In the genomic region with DNA sequence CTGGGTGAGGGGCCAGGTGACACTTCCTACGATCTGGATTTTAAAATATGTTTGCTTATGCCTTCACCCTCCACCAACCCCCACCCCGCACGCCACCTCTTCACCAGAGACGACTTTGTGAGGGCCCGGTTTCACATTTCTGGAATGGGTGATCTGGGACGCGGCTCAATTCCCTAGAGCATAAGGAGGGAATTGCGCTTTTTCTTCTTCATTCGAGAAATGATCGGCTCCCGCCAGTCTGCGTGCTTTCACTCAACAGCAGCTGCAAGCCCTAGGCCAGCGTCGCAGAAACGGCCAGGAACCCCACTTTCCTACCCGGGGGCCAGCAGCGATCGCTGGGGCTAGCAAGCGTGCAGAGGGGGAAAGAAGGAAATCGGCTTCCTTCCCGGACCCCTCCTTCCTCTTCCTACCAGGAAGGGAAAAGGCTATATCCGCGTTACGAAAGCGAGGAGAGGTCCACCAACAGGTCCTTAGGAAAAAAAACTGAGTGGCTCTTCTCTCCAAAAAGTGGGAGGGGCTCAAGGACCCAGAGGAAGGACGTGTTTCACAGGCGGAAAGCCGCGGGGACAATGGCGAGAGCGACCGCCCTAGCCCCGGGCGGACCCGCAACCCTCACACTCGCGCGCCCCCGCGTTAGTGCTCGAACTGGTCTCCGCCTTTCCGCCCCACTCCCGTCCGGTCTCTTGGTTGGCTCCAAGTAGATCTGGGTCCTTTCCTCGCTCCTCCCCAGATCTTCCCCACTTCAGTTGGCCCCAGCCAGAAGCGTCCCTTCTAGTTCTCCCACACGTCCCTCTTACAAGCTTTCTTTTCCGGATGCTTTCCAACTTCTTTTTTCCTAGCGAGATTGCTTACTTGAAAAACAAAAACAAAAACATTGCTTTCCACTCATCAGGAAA, we compare ENCODE assay signal across 8 cellular contexts. TPM values are rescaled to one million over a fixed set of nuclear protein-coding genes. Genes with fewer than 3 reads are reported as not detected.
DNase-seq lines count a peak whose midpoint lies in the region; ATAC-seq and TF ChIP-seq lines count a peak whose summit lies in the region.

No MANE protein-coding gene starts in this region.

- H3K27me3 ChIP-seq in A673 (replicated peaks; ENCODE audit: insufficient read depth, low read depth, low read length, poor library complexity) = no peaks in the 10 kb centered on the region
- peaks cover 10% of the 10 kb centered on the region; the same call in 1 of the 2 replicates for H3K27me3 ChIP-seq in H7 (ENCODE audit: control insufficient read depth, insufficient read depth, low read length)
- peaks cover 68% of the 10 kb centered on the region for H3K27me3 ChIP-seq in mononuclear cell (ENCODE audit: insufficient read depth, low read length)

- intact Hi-C loops in A673 (cut with micrococcal nuclease; ENCODE audit: unreplicated experiment) = loop anchor here (10.0 kb wide), 1 partner anchor 1241 kb away; a partner anchor contains a TSS

- H3K9me3 Mint-ChIP-seq in WTC11 (no peaks in the 10 kb centered on the region), type B pancreatic cell (no peaks in the 10 kb centered on the region)

- no peaks in the 10 kb centered on the region for H3K9me3 ChIP-seq in A673 (ENCODE audit: low read depth, low read length, poor library complexity, severe bottlenecking)
- H3K9me3 ChIP-seq in mononuclear cell (ENCODE audit: low read depth, low read length) = no peaks in the 10 kb centered on the region

- H3K27me3 Mint-ChIP-seq in WTC11 (ENCODE audit: low read depth) = peaks cover 7% of the 10 kb centered on the region
- peaks cover 7% of the 10 kb centered on the region for H3K27me3 Mint-ChIP-seq in type B pancreatic cell

- H3K4me1 ChIP-seq in A673 (ENCODE audit: insufficient read depth, low read length, poor library complexity, severe bottlenecking) = peaks cover 17% of the 10 kb centered on the region
- peaks cover 37% of the 10 kb centered on the region for H3K4me1 ChIP-seq in mononuclear cell (ENCODE audit: insufficient read depth, low read length)

- no peak; the same call in 1 of the 2 replicates for TF ChIP-seq CTCF in A673 (conservative IDR thresholded peaks at IDR 0.05; ENCODE audit: low read depth, low read length)
- no peak for TF ChIP-seq CTCF in WTC11 (IDR thresholded peaks at IDR 0.05)
- peak; percentile 50 for TF ChIP-seq CTCF in type B pancreatic cell (conservative IDR thresholded peaks at IDR 0.05)

- no TSS peak for BruUV-seq in A673 (replicated peaks; lab: Mats Ljungman, UMichigan)

- H3K4me1 Mint-ChIP-seq in WTC11 (peaks cover 44% of the 10 kb centered on the region), type B pancreatic cell (ENCODE audit: unreplicated experiment) (peaks cover 34% of the 10 kb centered on the region)

- ATAC-seq in WTC11 = peak; percentile 29

- CTCF ChIA-PET in A673 (lab: Charles Lee) (interaction anchor here (0.6 to 1.0 kb wide), 2 partner anchors 30 to 1899 kb away, joined by 3 read pairs; no protein-coding TSS in a partner anchor), WTC11 (lab: Charles Lee) (interaction anchor here (0.6 to 2.7 kb wide), 11 partner anchors 12 to 1289 kb away, joined by 3 to 13 read pairs (median 4); a partner anchor contains a TSS)

- peak overlapping the region; percentile 90 for H3K27ac ChIP-seq in A673 (ENCODE audit: low read depth, low read length, poor library complexity, severe bottlenecking)

- H3K4me3 ChIP-seq in A673 (ENCODE audit: low read depth, low read length, poor library complexity, severe bottlenecking) = peak overlapping the region; percentile 69
- H3K4me3 ChIP-seq in H7 (ENCODE audit: insufficient read depth, low read depth, low read length) = peak overlapping the region; percentile 88
- H3K4me3 ChIP-seq in mononuclear cell (ENCODE audit: low read length) = peak overlapping the region; percentile 3

- POLR2A ChIA-PET in A673 (lab: Charles Lee; ENCODE audit: low non-redundant PET) = interaction anchor here (0.7 kb wide), 1 partner anchor 121 kb away, joined by 6 read pairs; a partner anchor contains a TSS
- POLR2A ChIA-PET in WTC11 (lab: Charles Lee) = interaction anchor here (0.6 to 1.5 kb wide), 3 partner anchors 9 to 1015 kb away, joined by 3 to 4 read pairs (median 4); a partner anchor contains a TSS

- DNase-seq in A673 (ENCODE audit: low spot score) = peak; percentile 81
- DNase-seq in H7 = peak; percentile 69
- peak; percentile 72 for DNase-seq in WTC11 (ENCODE audit: low spot score)
- peak; percentile 90 for DNase-seq in fibroblast of gingiva (ENCODE audit: low read depth)
- DNase-seq in type B pancreatic cell (ENCODE audit: extremely low spot score, unreplicated experiment) = peak; percentile 80
- no peak for DNase-seq in OCI-M2 (lab: John Stamatoyannopoulos, UW; ENCODE audit: unreplicated experiment)
- no peak for DNase-seq in NCI-H345 (lab: John Stamatoyannopoulos, UW)

- H3K36me3 ChIP-seq in A673 (ENCODE audit: insufficient read depth, low read length, poor library complexity, severe bottlenecking) = peaks cover 11% of the 10 kb centered on the region
- 0 out of 2 replicates have a peak, but pooled peaks cover 3% of the 10 kb centered on the region for H3K36me3 ChIP-seq in H7 (replicated peaks; ENCODE audit: control insufficient read depth, insufficient read depth, low read length)

- H3K27ac Mint-ChIP-seq in WTC11 = peak overlapping the region; percentile 90
- peak overlapping the region; percentile 86 for H3K27ac Mint-ChIP-seq in type B pancreatic cell

- H3K4me3 Mint-ChIP-seq in WTC11 = peak overlapping the region; percentile 89
- H3K4me3 Mint-ChIP-seq in type B pancreatic cell = peak overlapping the region; percentile 99

- H3K36me3 Mint-ChIP-seq in WTC11 (peaks cover 15% of the 10 kb centered on the region), type B pancreatic cell (peaks cover 20% of the 10 kb centered on the region)

TF ChIP-seq in WTC11, 78 proteins besides CTCF, POLR2A, EP300 and RAD21:
- peak; percentile 47; the same call in 1 of the 2 replicates for TF ChIP-seq SP1 (CRISPR knock-in tag; conservative IDR thresholded peaks at IDR 0.05)
- 0 out of 2 replicates have a peak, but pooled peaks have one; percentile 13 for TF ChIP-seq FOXK1 (CRISPR knock-in tag; IDR thresholded peaks at IDR 0.05)
- TF ChIP-seq ZNF423 (CRISPR knock-in tag; IDR thresholded peaks at IDR 0.05) = no peak
- TF ChIP-seq TEAD1 (CRISPR knock-in tag; IDR thresholded peaks at IDR 0.05) = 0 out of 2 replicates have a peak, but pooled peaks have one; percentile 36
- TF ChIP-seq, protein P1, sequence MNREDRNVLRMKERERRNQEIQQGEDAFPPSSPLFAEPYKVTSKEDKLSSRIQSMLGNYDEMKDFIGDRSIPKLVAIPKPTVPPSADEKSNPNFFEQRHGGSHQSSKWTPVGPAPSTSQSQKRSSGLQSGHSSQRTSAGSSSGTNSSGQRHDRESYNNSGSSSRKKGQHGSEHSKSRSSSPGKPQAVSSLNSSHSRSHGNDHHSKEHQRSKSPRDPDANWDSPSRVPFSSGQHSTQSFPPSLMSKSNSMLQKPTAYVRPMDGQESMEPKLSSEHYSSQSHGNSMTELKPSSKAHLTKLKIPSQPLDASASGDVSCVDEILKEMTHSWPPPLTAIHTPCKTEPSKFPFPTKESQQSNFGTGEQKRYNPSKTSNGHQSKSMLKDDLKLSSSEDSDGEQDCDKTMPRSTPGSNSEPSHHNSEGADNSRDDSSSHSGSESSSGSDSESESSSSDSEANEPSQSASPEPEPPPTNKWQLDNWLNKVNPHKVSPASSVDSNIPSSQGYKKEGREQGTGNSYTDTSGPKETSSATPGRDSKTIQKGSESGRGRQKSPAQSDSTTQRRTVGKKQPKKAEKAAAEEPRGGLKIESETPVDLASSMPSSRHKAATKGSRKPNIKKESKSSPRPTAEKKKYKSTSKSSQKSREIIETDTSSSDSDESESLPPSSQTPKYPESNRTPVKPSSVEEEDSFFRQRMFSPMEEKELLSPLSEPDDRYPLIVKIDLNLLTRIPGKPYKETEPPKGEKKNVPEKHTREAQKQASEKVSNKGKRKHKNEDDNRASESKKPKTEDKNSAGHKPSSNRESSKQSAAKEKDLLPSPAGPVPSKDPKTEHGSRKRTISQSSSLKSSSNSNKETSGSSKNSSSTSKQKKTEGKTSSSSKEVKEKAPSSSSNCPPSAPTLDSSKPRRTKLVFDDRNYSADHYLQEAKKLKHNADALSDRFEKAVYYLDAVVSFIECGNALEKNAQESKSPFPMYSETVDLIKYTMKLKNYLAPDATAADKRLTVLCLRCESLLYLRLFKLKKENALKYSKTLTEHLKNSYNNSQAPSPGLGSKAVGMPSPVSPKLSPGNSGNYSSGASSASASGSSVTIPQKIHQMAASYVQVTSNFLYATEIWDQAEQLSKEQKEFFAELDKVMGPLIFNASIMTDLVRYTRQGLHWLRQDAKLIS (CRISPR knock-in tag; IDR thresholded peaks at IDR 0.05; ENCODE audit: borderline replicate concordance) = no peak
- no peak for TF ChIP-seq TEAD4 (CRISPR knock-in tag; IDR thresholded peaks at IDR 0.05)
- TF ChIP-seq ETV6 (CRISPR knock-in tag; IDR thresholded peaks at IDR 0.05) = peak; percentile 84; the same call in 1 of the 2 replicates

RNA-seq across cellular contexts. Expression of a gene that starts 1.1 kb away (rescaled TPM):
- total RNA-seq in A673 (2021) = 14.0 and 17.9 TPM in 2 replicates
- total RNA-seq in H7 (2014; rRNA removed; shearing (Covaris generic)) = 17.6 and 21.1 TPM in 2 replicates
- 16.9 to 35.6 TPM (median 20.4 TPM) in 3 replicates for total RNA-seq in WTC11 (2021)
- 2.2 TPM for total RNA-seq in mononuclear cell
- 34.9 and 77.3 TPM in 2 replicates for total RNA-seq in type B pancreatic cell (ENCODE audit: low replicate concordance)

Comparison
In these comparisons a context has a peak if more than half of its experiments do, and no peak if none do; other contexts are left out.
1. DNase-seq: peak in A673 (single experiment), H7 (single experiment), WTC11 (single experiment), fibroblast of gingiva (single experiment) and type B pancreatic cell (single experiment); none in OCI-M2 (single experiment) and NCI-H345 (single experiment).
2. H3K4me3 ChIP-seq: peak in every context shown above with its lines; median percentile 88 in H7; 69 in A673; 3 in mononuclear cell.